Comparison of ENCODE assay signal across 18 cellular contexts in genomic region chr21:42864812-42865211, GRCh38. TPM values are rescaled to one million over a fixed set of nuclear protein-coding genes. Genes with fewer than 3 reads are reported as not detected.
DNase-seq lines count a peak whose midpoint lies in the region; ATAC-seq and TF ChIP-seq lines count a peak whose summit lies in the region.
"Had no signal": no experiment of that assay in that cellular context is flagged by ENCODE, and none has a peak within 500 bp of the region (broad histone marks: within the 10 kb centered on the region; RNA-seq: fewer than 3 reads in every experiment).

No MANE protein-coding gene starts in this region.

- peaks cover 38% of the 10 kb centered on the region for H3K36me3 Mint-ChIP-seq in brain
- H3K36me3 Mint-ChIP-seq: activated naive CD8-positive, alpha-beta T cell had no signal

- intact Hi-C loops in Right ventricle myocardium inferior (cut with DNase I) (no loop called here), cardiac septum (cut with DNase I) (no loop called here)

- peak overlapping the region; percentile 77 for H3K27ac ChIP-seq in temporal lobe (ENCODE audit: low read depth, low read length)

- peak overlapping the region; percentile 86 to 98 (median 92) for H3K27ac Mint-ChIP-seq in brain
- H3K27ac Mint-ChIP-seq: activated B cell treated with CpG ODN at 0.5 μM for 24 hours; activated naive CD8-positive, alpha-beta T cell had no signal

- TF ChIP-seq CTCF in brain (conservative IDR thresholded peaks at IDR 0.05) (no peak), GM20000 (IDR thresholded peaks at IDR 0.05; ENCODE audit: extremely low read depth, missing control alignments) (no peak)

- no peaks in the 10 kb centered on the region for H3K9me3 Mint-ChIP-seq in brain
- H3K9me3 Mint-ChIP-seq: activated B cell treated with CpG ODN at 0.5 μM for 24 hours; naive thymus-derived CD4-positive, alpha-beta T cell had no signal

- peak overlapping the region in 2 of 5 experiments; percentile 20 to 38 for H3K4me3 Mint-ChIP-seq in brain
- H3K4me3 Mint-ChIP-seq: activated B cell treated with CpG ODN at 0.5 μM for 24 hours; activated naive CD8-positive, alpha-beta T cell; naive thymus-derived CD4-positive, alpha-beta T cell had no signal

- H3K4me1 Mint-ChIP-seq in brain: peaks cover 46% of the 10 kb centered on the region

- DNase-seq in Right ventricle myocardium inferior (ENCODE audit: missing footprints): peak; percentile 72
- DNase-seq in cardiac septum (ENCODE audit: low spot score): no peak
- peak; percentile 32 for DNase-seq in inferior parietal cortex (ENCODE audit: extremely low spot score)
- DNase-seq in GM20000 (ENCODE audit: low spot score): no peak
- no peak for DNase-seq in effector CD8-positive, alpha-beta T cell (lab: John Stamatoyannopoulos, UW)
- DNase-seq: activated B cell treated with CpG ODN at 0.5 μM for 24 hours; activated CD8-positive, alpha-beta memory T cell treated with anti-CD3 and anti-CD28 coated beads, Interleukin-2, amount 50 U/mL, for 48 hours; Karpas-422; naive thymus-derived CD4-positive, alpha-beta T cell; NCI-H1417 treated with DMSO at 0.1 percent for 48 hours; NCI-H510A treated with DMSO at 0.1 percent for 48 hours; PC-3; retina; stimulated activated CD4-positive, alpha-beta T cell treated with anti-CD3 and anti-CD28 coated beads, Interleukin-1b, Interleukin-23, amount 100 ng/mL, for 48 hours had no signal

- ATAC-seq in Right ventricle myocardium inferior (peak; percentile 38), GM19397 (IDR thresholded peaks at IDR 0.05; ENCODE audit: unreplicated experiment) (no peak)
- ATAC-seq: naive thymus-derived CD4-positive, alpha-beta T cell; PC-3 had no signal

- peaks cover 4% of the 10 kb centered on the region for H3K27me3 Mint-ChIP-seq in brain
- H3K27me3 Mint-ChIP-seq: activated B cell treated with CpG ODN at 0.5 μM for 24 hours; activated naive CD8-positive, alpha-beta T cell; naive thymus-derived CD4-positive, alpha-beta T cell had no signal

RNA-seq across cellular contexts. Expression of gene WDR4, which starts 14.5 kb away (rescaled TPM):
- total RNA-seq in Right ventricle myocardium inferior (6.5 TPM), cardiac septum (8.6 TPM), temporal lobe (10.6 TPM)
- polyA plus RNA-seq in brain (ENCODE audit: insufficient read depth, low read depth, low replicate concordance): 9.9 TPM

RNA-seq across cellular contexts. Expression of gene NDUFV3, which starts 28.3 kb away (rescaled TPM):
- total RNA-seq in Right ventricle myocardium inferior: 61.0 TPM
- 46.7 TPM for total RNA-seq in cardiac septum
- 27.8 TPM for polyA plus RNA-seq in brain (ENCODE audit: insufficient read depth, low read depth, low replicate concordance)
- total RNA-seq in temporal lobe: 18.7 TPM

Comparison
In these comparisons a context has a peak if more than half of its experiments do, and no peak if none do; other contexts are left out.
1. DNase-seq: peak in Right ventricle myocardium inferior (single experiment) and inferior parietal cortex (single experiment); none in cardiac septum (single experiment), GM20000 (single experiment) and effector CD8-positive, alpha-beta T cell (single experiment).